ENCODE assay signal across 24 cellular contexts in the genomic region with DNA sequence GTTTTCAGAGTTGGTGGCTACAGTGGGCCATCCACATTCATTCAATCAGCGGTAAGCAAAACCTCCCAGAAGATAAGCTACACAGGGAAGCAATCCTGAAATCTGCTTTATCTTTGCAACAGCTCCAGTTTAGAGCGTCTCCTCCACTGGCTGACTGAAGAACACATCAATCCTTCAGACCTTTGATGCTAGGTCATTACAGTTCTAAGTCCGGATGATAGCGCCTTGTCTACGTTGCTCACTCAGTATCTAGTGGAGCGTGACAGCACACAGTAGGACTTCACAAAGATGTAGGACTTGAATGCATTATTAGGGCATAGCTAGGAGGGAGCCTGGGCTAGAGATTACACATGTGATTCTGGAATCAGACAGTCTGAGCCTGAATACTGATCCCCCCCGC. TPM values are rescaled to one million over a fixed set of nuclear protein-coding genes. Genes with fewer than 3 reads are reported as not detected.
DNase-seq lines count a peak whose midpoint lies in the region; ATAC-seq and TF ChIP-seq lines count a peak whose summit lies in the region.
"Had no signal": no experiment of that assay in that cellular context is flagged by ENCODE, and none has a peak within 500 bp of the region (broad histone marks: within the 10 kb centered on the region; RNA-seq: fewer than 3 reads in every experiment).

No MANE protein-coding gene starts in this region.

- peaks cover 11% of the 10 kb centered on the region for H3K79me1 ChIP-seq in mesendoderm (ENCODE audit: low read length)

- ATAC-seq in upper lobe of right lung = no peak
- ATAC-seq in HG03354 (IDR thresholded peaks at IDR 0.05; ENCODE audit: poor library complexity, severe bottlenecking, unreplicated experiment) = no peak
- ATAC-seq: HCT116 had no signal

- H3K9ac ChIP-seq in endodermal cell (ENCODE audit: extremely low read depth, low read length, poor library complexity, severe bottlenecking) (no peak overlapping the region), mesendoderm (ENCODE audit: low read length) (peak overlapping the region; percentile 13)

- H3K27ac ChIP-seq in cardiac muscle cell (peak overlapping the region; percentile 60), right atrium auricular region (no peak overlapping the region), endodermal cell (ENCODE audit: low read depth, low read length) (no peak overlapping the region), mesendoderm (ENCODE audit: low read depth, low read length) (no peak overlapping the region), upper lobe of right lung (no peak overlapping the region)
- H3K27ac ChIP-seq: SJSA1 had no signal

- peaks cover 46% of the 10 kb centered on the region for H3K4me1 Mint-ChIP-seq in endodermal cell

- peaks cover 19% of the 10 kb centered on the region for H3K27me3 Mint-ChIP-seq in endodermal cell (ENCODE audit: insufficient read depth)

- no peak overlapping the region for H2AK5ac ChIP-seq in mesendoderm (ENCODE audit: low read length)

- no peak overlapping the region for H4K8ac ChIP-seq in mesendoderm (ENCODE audit: low read depth, low read length)

- DNase-seq in cardiac muscle cell (ENCODE audit: low read depth in 1 of 2, low spot score in 1 of 2) (no peak), right atrium auricular region (ENCODE audit: low spot score) (no peak), endodermal cell (no peak), mesendoderm (no peak), amygdala (lab: John Stamatoyannopoulos, UW) (no peak), upper lobe of right lung (no peak), mucosa of gallbladder (ENCODE audit: low spot score) (no peak)
- DNase-seq: 8988T, Calu3, DMS79 treated with DMSO at 0.1 percent for 48 hours, GF-D8, MG63, NCI-H1105 treated with DMSO at 0.1 percent for 48 hours, NCI-H146, NCI-H1930, NCI-H2107, NCI-H446, NCI-H524 treated with DMSO at 0.1 percent for 48 hours, NCI-H774, Right ventricle myocardium superior, RPMI8226 had no signal

- H3K23ac ChIP-seq in mesendoderm (ENCODE audit: low read length) = no peak overlapping the region

- no peak overlapping the region for H3K27ac Mint-ChIP-seq in endodermal cell

- 87 to 96% methylated on average over 6 of the region's 7 CpGs for WGBS in endodermal cell (ENCODE audit: insufficient coverage in 1 of 2, insufficient read length in 1 of 2), 2 experiments
- no CpG with 5 or more reads among the region's 7 CpGs for WGBS in mesendoderm (ENCODE audit: extremely low coverage, insufficient coverage, low lambda C conversion rate)

- H3K4me2 ChIP-seq in mesendoderm (ENCODE audit: low read length) = no peak overlapping the region

- peaks cover 31% of the 10 kb centered on the region for H3K79me2 ChIP-seq in mesendoderm (ENCODE audit: control insufficient read depth, insufficient read depth, low read length)

- no peak overlapping the region for H4K5ac ChIP-seq in mesendoderm (ENCODE audit: low read length)

- no peak overlapping the region for H3K4ac ChIP-seq in mesendoderm (ENCODE audit: low read depth, low read length)

- H2BK15ac ChIP-seq in mesendoderm (replicated peaks; ENCODE audit: low read depth) = no peak overlapping the region

- H3K36me3 ChIP-seq in cardiac muscle cell = no peaks in the 10 kb centered on the region
- no peaks in the 10 kb centered on the region for H3K36me3 ChIP-seq in right atrium auricular region
- peaks cover 30% of the 10 kb centered on the region for H3K36me3 ChIP-seq in endodermal cell (ENCODE audit: control insufficient read depth, insufficient read depth, low read length)
- no peaks in the 10 kb centered on the region for H3K36me3 ChIP-seq in mesendoderm (ENCODE audit: control insufficient read depth, insufficient read depth, low read length)
- no peaks in the 10 kb centered on the region for H3K36me3 ChIP-seq in upper lobe of right lung
- H3K36me3 ChIP-seq: MG63, SJSA1 had no signal

- TF ChIP-seq CTCF in cardiac muscle cell (IDR thresholded peaks at IDR 0.05; ENCODE audit: low read depth, low read length) = no peak
- TF ChIP-seq CTCF in right atrium auricular region (IDR thresholded peaks at IDR 0.05) = no peak
- no peak for TF ChIP-seq CTCF in endodermal cell (conservative IDR thresholded peaks at IDR 0.05)
- no peak for TF ChIP-seq CTCF in upper lobe of right lung (IDR thresholded peaks at IDR 0.05)

- intact Hi-C loops in upper lobe of right lung (cut with DNase I) = no loop called here

- no peaks in the 10 kb centered on the region for H3K27me3 ChIP-seq in cardiac muscle cell
- no peaks in the 10 kb centered on the region for H3K27me3 ChIP-seq in right atrium auricular region
- no peaks in the 10 kb centered on the region for H3K27me3 ChIP-seq in endodermal cell (ENCODE audit: control insufficient read depth, insufficient read depth, low read length, poor library complexity, severe bottlenecking)
- H3K27me3 ChIP-seq in mesendoderm (ENCODE audit: insufficient read depth, low read length, poor library complexity) = no peaks in the 10 kb centered on the region
- H3K27me3 ChIP-seq in upper lobe of right lung = peaks cover 4% of the 10 kb centered on the region
- H3K27me3 ChIP-seq: MG63, SJSA1 had no signal

- peaks cover 21% of the 10 kb centered on the region for H3K4me1 ChIP-seq in cardiac muscle cell (ENCODE audit: low read depth)
- H3K4me1 ChIP-seq in right atrium auricular region = peaks cover 0 to 8% of the 10 kb centered on the region in 2 donors
- H3K4me1 ChIP-seq in endodermal cell (ENCODE audit: control insufficient read depth, insufficient read depth, low read length) = peaks cover 33% of the 10 kb centered on the region
- H3K4me1 ChIP-seq in mesendoderm (ENCODE audit: control insufficient read depth, low read depth, low read length) = peaks cover 16% of the 10 kb centered on the region
- peaks cover 13% of the 10 kb centered on the region for H3K4me1 ChIP-seq in upper lobe of right lung

- no peak overlapping the region for H2BK120ac ChIP-seq in mesendoderm (ENCODE audit: low read depth, low read length)

- H3K9me3 Mint-ChIP-seq in endodermal cell = no peaks in the 10 kb centered on the region

- peak overlapping the region; percentile 2 for H3K56ac ChIP-seq in mesendoderm (ENCODE audit: low read length)

- H3K36me3 Mint-ChIP-seq in endodermal cell (ENCODE audit: low read depth) = peaks cover 7% of the 10 kb centered on the region

- H3K18ac ChIP-seq in mesendoderm (ENCODE audit: low read length) = no peak overlapping the region

- H2BK5ac ChIP-seq in mesendoderm (ENCODE audit: low read length) = no peak overlapping the region

- H3K4me3 Mint-ChIP-seq in endodermal cell = no peak overlapping the region

- no peak overlapping the region for H3K4me3 ChIP-seq in cardiac muscle cell
- no peak overlapping the region for H3K4me3 ChIP-seq in right atrium auricular region
- H3K4me3 ChIP-seq in endodermal cell (ENCODE audit: low read length) = peak overlapping the region; percentile 67
- H3K4me3 ChIP-seq in mesendoderm (ENCODE audit: low read length) = no peak overlapping the region
- H3K4me3 ChIP-seq in upper lobe of right lung = no peak overlapping the region
- H3K4me3 ChIP-seq: MG63, SJSA1 had no signal

- no peaks in the 10 kb centered on the region for H3K9me3 ChIP-seq in cardiac muscle cell (ENCODE audit: low read depth)
- no peaks in the 10 kb centered on the region for H3K9me3 ChIP-seq in right atrium auricular region
- no peaks in the 10 kb centered on the region for H3K9me3 ChIP-seq in endodermal cell (ENCODE audit: control insufficient read depth, low read length)
- no peaks in the 10 kb centered on the region for H3K9me3 ChIP-seq in upper lobe of right lung
- H3K9me3 ChIP-seq: MG63, SJSA1 had no signal

RNA-seq across cellular contexts. Expression of a gene that starts 5.0 kb away (rescaled TPM):
- total RNA-seq in cardiac muscle cell (57.5 and 61.1 TPM in 2 replicates), right atrium auricular region (10 to 100 TPM; 10.9 to 15.3 TPM), endodermal cell (100 to 1,000 TPM; 123 TPM), upper lobe of right lung (55.2 TPM), mucosa of gallbladder (4.9 TPM)
- 69.0 and 78.7 TPM in 2 replicates for polyA plus RNA-seq in cardiac muscle cell
- 31.1 TPM for polyA plus RNA-seq in endodermal cell (2013, experiment 1 of 2)
- polyA plus RNA-seq in endodermal cell (2013, experiment 2 of 2) = 38.5 TPM
- 7.5 TPM for polyA plus RNA-seq in mesendoderm (2013, experiment 1 of 2)
- 7.4 TPM for polyA plus RNA-seq in mesendoderm (2013, experiment 2 of 2)
- total RNA-seq: Calu3 had no signal
